In the genomic region with DNA sequence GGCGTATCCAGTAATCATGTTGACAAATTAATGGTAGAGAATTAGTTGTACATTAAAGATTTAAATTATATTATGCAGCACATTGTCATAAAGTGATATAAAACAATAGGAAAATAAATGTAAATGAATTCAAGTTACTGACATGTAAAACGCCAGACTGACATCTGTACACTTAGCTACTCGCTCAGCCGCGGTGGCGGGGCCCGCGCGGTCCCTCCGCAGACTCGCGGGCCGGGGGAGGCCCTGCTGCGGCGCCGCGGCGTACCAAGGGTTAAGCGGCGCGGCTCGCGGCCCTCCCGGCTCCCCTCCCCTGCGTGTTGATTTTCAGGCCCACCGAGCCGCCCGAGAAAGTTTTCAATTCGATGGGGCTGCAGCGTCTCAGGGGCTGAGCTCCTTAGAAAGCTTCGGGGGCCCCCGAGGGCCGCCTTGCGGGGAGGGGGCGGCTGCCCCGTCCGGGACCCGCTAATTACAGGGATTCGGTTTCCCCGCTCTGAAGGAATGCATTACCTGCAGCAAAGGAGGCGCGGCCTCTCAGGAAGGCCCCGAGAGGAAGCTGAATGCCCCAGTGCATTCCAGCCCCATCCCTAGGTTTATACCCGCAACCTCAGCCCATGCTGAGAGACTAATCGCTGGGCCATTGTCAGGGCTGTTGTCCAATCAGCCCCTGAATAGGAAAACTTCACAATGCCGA, we compare ENCODE assay signal across 10 cellular contexts.
DNase-seq lines count a peak whose midpoint lies in the region; ATAC-seq and TF ChIP-seq lines count a peak whose summit lies in the region.
"Had no signal": no experiment of that assay in that cellular context is flagged by ENCODE, and none has a peak within 500 bp of the region (broad histone marks: within the 10 kb centered on the region; RNA-seq: fewer than 3 reads in every experiment).

No MANE protein-coding gene starts in this region.

- H2AK5ac ChIP-seq in H9 (ENCODE audit: insufficient read length, low read length), result no peak overlapping the region

- H4K20me1 ChIP-seq in H9 (ENCODE audit: control insufficient read depth, insufficient read depth, insufficient read length), result no peaks in the 10 kb centered on the region

- H3K56ac ChIP-seq in H9 (ENCODE audit: insufficient read length, low read depth, low read length), result no peak overlapping the region

- no peak overlapping the region for H2AFZ ChIP-seq in H9 (ENCODE audit: low read length)

- DNase-seq in H9, result peak; percentile 94
- no peak for DNase-seq in RWPE2 (ENCODE audit: low spot score)
- peak; percentile 92 for DNase-seq in iPS DF 6.9 (ENCODE audit: low read depth, low spot score)
- DNase-seq in retina, result peak; percentile 93
- DNase-seq in AG20443 (ENCODE audit: low spot score), result no peak
- DNase-seq: NCI-H2081 treated with DMSO at 0.1 percent for 48 hours, small intestine had no signal

- no CpG with 5 or more reads among the region's 46 CpGs for WGBS in H9 (ENCODE audit: extremely low coverage, insufficient read length, low lambda C conversion rate)
- no CpG with 5 or more reads among the region's 46 CpGs for WGBS in iPS DF 6.9 (ENCODE audit: insufficient coverage, insufficient read length)

- no peak overlapping the region for H4K91ac ChIP-seq in H9 (ENCODE audit: insufficient read length, low read depth, low read length)

- no peaks in the 10 kb centered on the region for H3K9me3 ChIP-seq in H9 (ENCODE audit: control insufficient read depth, low read depth, low read length)
- no peaks in the 10 kb centered on the region for H3K9me3 ChIP-seq in RWPE2 (ENCODE audit: severe bottlenecking)
- H3K9me3 ChIP-seq in iPS DF 6.9 (ENCODE audit: control insufficient read depth, insufficient read depth, low read length), result no peaks in the 10 kb centered on the region

- peak overlapping the region; percentile 69 to 80 for H3K4me3 Mint-ChIP-seq in H9

- H3K27ac ChIP-seq in H9 (ENCODE audit: insufficient read length, low read depth, low read length), result no peak overlapping the region
- H3K27ac ChIP-seq in RWPE2 (ENCODE audit: poor library complexity, severe bottlenecking), result no peak overlapping the region
- no peak overlapping the region for H3K27ac ChIP-seq in iPS DF 6.9 (ENCODE audit: low read length)

- peaks cover 62% of the 10 kb centered on the region for H3K27me3 Mint-ChIP-seq in H9 (ENCODE audit: low read depth)

- peaks cover 80 to 83% of the 10 kb centered on the region in 2 experiments for H3K4me1 Mint-ChIP-seq in H9

- TF ChIP-seq CTCF in H9 (conservative IDR thresholded peaks at IDR 0.05), result no peak
- TF ChIP-seq CTCF in RWPE2 (IDR thresholded peaks at IDR 0.05; ENCODE audit: poor library complexity, severe bottlenecking), result no peak

- H3K9me3 Mint-ChIP-seq in H9, result no peaks in the 10 kb centered on the region

- peaks cover 17% of the 10 kb centered on the region for H3K23me2 ChIP-seq in H9 (ENCODE audit: insufficient read length, low read depth, low read length, poor library complexity, severe bottlenecking)

- no peak overlapping the region for H2BK20ac ChIP-seq in H9 (ENCODE audit: low read depth, low read length, poor library complexity, severe bottlenecking)

- ATAC-seq in RWPE2 (ENCODE audit: low read depth) (peak; percentile 64), HG03354 (IDR thresholded peaks at IDR 0.05; ENCODE audit: poor library complexity, severe bottlenecking, unreplicated experiment) (no peak), HG03196 (IDR thresholded peaks at IDR 0.05; ENCODE audit: unreplicated experiment) (no peak)
- ATAC-seq: SK-N-SH treated with all-trans-retinoic acid at 6 μM for 48 hours had no signal

- peak overlapping the region; percentile 98 to 99 (median 98) for H3K27ac Mint-ChIP-seq in H9

- H4K5ac ChIP-seq in H9 (ENCODE audit: insufficient read length, low read depth, low read length), result no peak overlapping the region

- H3K27me3 ChIP-seq in H9 (ENCODE audit: insufficient read depth, low read length) (peaks cover 4% of the 10 kb centered on the region; the same call in 1 of the 2 replicates), RWPE2 (ENCODE audit: insufficient read depth, poor library complexity, severe bottlenecking) (peaks cover 82% of the 10 kb centered on the region), iPS DF 6.9 (ENCODE audit: control insufficient read depth, insufficient read depth, low read length) (peaks cover 1% of the 10 kb centered on the region; the same call in 1 of the 2 replicates)

- no peak overlapping the region for H2BK120ac ChIP-seq in H9 (ENCODE audit: low read depth, low read length, poor library complexity, severe bottlenecking)

- no peaks in the 10 kb centered on the region; a peak in 1 of 7 replicates for H3K36me3 Mint-ChIP-seq in H9 (ENCODE audit: insufficient read depth in 1 of 3, low read depth in 3 of 3)

- H2BK15ac ChIP-seq in H9 (ENCODE audit: low read depth, low read length), result no peak overlapping the region

- H3K79me1 ChIP-seq in H9 (ENCODE audit: insufficient read depth, low read depth, low read length, poor library complexity, severe bottlenecking), result no peaks in the 10 kb centered on the region

- H3T11ph ChIP-seq in H9 (ENCODE audit: low read length), result no peak overlapping the region

- H3K23ac ChIP-seq in H9 (ENCODE audit: insufficient read length, low read depth, low read length), result no peak overlapping the region

- H3K4me1 ChIP-seq in H9 (ENCODE audit: insufficient read depth, low read length), result peaks cover 19% of the 10 kb centered on the region
- H3K4me1 ChIP-seq in RWPE2 (ENCODE audit: insufficient read depth, poor library complexity, severe bottlenecking), result no peaks in the 10 kb centered on the region
- peaks cover 10% of the 10 kb centered on the region; the same call in 1 of the 2 replicates for H3K4me1 ChIP-seq in iPS DF 6.9 (ENCODE audit: control insufficient read depth, insufficient read depth, low read length)

- H4K8ac ChIP-seq in H9 (replicated peaks; ENCODE audit: insufficient read length, low read depth, low read length), result no peak overlapping the region

- no peak overlapping the region for H3K18ac ChIP-seq in H9 (ENCODE audit: insufficient read length, low read depth, low read length)

- no peak overlapping the region for H3K9ac ChIP-seq in H9 (ENCODE audit: extremely low read depth, insufficient read length, low read length)

- no peak overlapping the region for H2BK12ac ChIP-seq in H9 (ENCODE audit: insufficient read length, low read depth, low read length)

- no peak overlapping the region for H2BK5ac ChIP-seq in H9 (ENCODE audit: insufficient read length, low read length)

- H3K4ac ChIP-seq in H9 (ENCODE audit: low read depth, low read length), result no peak overlapping the region

- no peaks in the 10 kb centered on the region for H3K79me2 ChIP-seq in H9 (ENCODE audit: insufficient read depth, low read length)

- no peaks in the 10 kb centered on the region for H3K36me3 ChIP-seq in RWPE2 (ENCODE audit: low read depth)
- no peaks in the 10 kb centered on the region for H3K36me3 ChIP-seq in iPS DF 6.9 (ENCODE audit: control insufficient read depth, insufficient read depth, low read length)

- H3K4me2 ChIP-seq in H9 (ENCODE audit: insufficient read depth, insufficient read length, low read length), result peak overlapping the region; percentile 83

- no peak overlapping the region for H3K4me3 ChIP-seq in RWPE2 (ENCODE audit: severe bottlenecking)
- H3K4me3 ChIP-seq in iPS DF 6.9 (ENCODE audit: low read length), result peak overlapping the region; percentile 34; the same call in 1 of the 2 replicates

- H3K14ac ChIP-seq in H9 (ENCODE audit: insufficient read depth, low read length), result peak overlapping the region; percentile 86; the same call in 1 of the 2 replicates

Comparison
In these comparisons a context has a peak if more than half of its experiments do, and no peak if none do; other contexts are left out.
1. DNase-seq: peak in H9 (single experiment), iPS DF 6.9 (single experiment) and retina (single experiment); none in RWPE2 (single experiment) and AG20443 (single experiment).